Comparison of ENCODE assay signal across 8 cellular contexts in genomic region chr20:13458860-13459451, GRCh38.
DNase-seq lines count a peak whose midpoint lies in the region; ATAC-seq and TF ChIP-seq lines count a peak whose summit lies in the region.

No MANE protein-coding gene starts in this region.

- H3K36me3 ChIP-seq in lung (ENCODE audit: control insufficient read depth in 2 of 2, insufficient read depth in 2 of 2, low read length in 2 of 2): no peaks in the 10 kb centered on the region

- TF ChIP-seq CTCF in CD14-positive monocyte (IDR thresholded peaks at IDR 0.05) (peak; percentile 81), lung (IDR thresholded peaks at IDR 0.05; ENCODE audit: control extremely low read depth, extremely low read depth) (peak; percentile 21)

- WGBS in lung, 2 donors: 78 to 82% methylated on average over 3 of the region's 3 CpGs

- ATAC-seq in GM18520 (IDR thresholded peaks at IDR 0.05; ENCODE audit: unreplicated experiment) (peak; percentile 85), HG02943 (IDR thresholded peaks at IDR 0.05; ENCODE audit: low read depth, unreplicated experiment) (peak; percentile 85), lung (ENCODE audit: insufficient read depth, low FRiP score) (peak; percentile 81)

- intact Hi-C loops in CD14-positive monocyte (cut with micrococcal nuclease): no loop called here

- no peak overlapping the region for H3K4me3 Mint-ChIP-seq in CD14-positive monocyte

- no peaks in the 10 kb centered on the region for H3K27me3 ChIP-seq in lung (ENCODE audit: control insufficient read depth, insufficient read depth)

- DNase-seq in CD14-positive monocyte (ENCODE audit: low spot score) (no peak), NCI-H2029 treated with DMSO at 0.1 percent for 48 hours (lab: John Stamatoyannopoulos, UW) (peak; percentile 10), T47D (ENCODE audit: low read depth in 1 of 2, low spot score in 1 of 2) (peak; percentile 4 to 58), lung (ENCODE audit: low spot score) (no peak), NCI-H187 treated with DMSO at 0.1 percent for 48 hours (lab: John Stamatoyannopoulos, UW) (no peak)
- no peak for DNase-seq in activated CD8-positive, alpha-beta memory T cell treated with anti-CD3 and anti-CD28 coated beads for 24 hours

- in situ Hi-C loops in T47D (cut with HindIII; ENCODE audit: low pct_unique_long_range_greater_than_20kb, low sequenced_read_pairs): no loop called here

- peaks cover 0 to 2% of the 10 kb centered on the region in 2 donors for H3K4me1 ChIP-seq in lung (ENCODE audit: control insufficient read depth in 2 of 2, insufficient read depth in 2 of 2, low read length in 2 of 2)

- peaks cover 0 to 3% (median 0%) of the 10 kb centered on the region in 7 donors for H3K9me3 Mint-ChIP-seq in CD14-positive monocyte

- no peaks in the 10 kb centered on the region for H3K4me1 Mint-ChIP-seq in CD14-positive monocyte

- H3K27ac ChIP-seq in lung (ENCODE audit: low read depth in 1 of 2, low read length in 1 of 2): no peak overlapping the region

- H3K36me3 Mint-ChIP-seq in CD14-positive monocyte: no peaks in the 10 kb centered on the region

- H3K27ac Mint-ChIP-seq in CD14-positive monocyte: no peak overlapping the region

- H3K4me3 ChIP-seq in lung: no peak overlapping the region

- no peaks in the 10 kb centered on the region for H3K9me3 ChIP-seq in lung (ENCODE audit: control insufficient read depth in 2 of 2, insufficient read depth in 1 of 2, low read length in 1 of 2)

- H3K27me3 Mint-ChIP-seq in CD14-positive monocyte (ENCODE audit: low read depth in 3 of 3): no peaks in the 10 kb centered on the region

Comparison
In these comparisons a context has a peak if more than half of its experiments do, and no peak if none do; other contexts are left out.
1. DNase-seq: peak in NCI-H2029 treated with DMSO at 0.1 percent for 48 hours (single experiment) and T47D (2 of 2); none in CD14-positive monocyte (single experiment), lung (single experiment), NCI-H187 treated with DMSO at 0.1 percent for 48 hours (single experiment) and activated CD8-positive, alpha-beta memory T cell treated with anti-CD3 and anti-CD28 coated beads for 24 hours (single experiment).
2. Peak in every context shown above with its lines, with median percentiles within 50 percentile points of each other: ATAC-seq.